In genomic region chr3:10367466-10367865, GRCh38 we compare ENCODE assay signal across 17 cellular contexts. TPM values are rescaled to one million over a fixed set of nuclear protein-coding genes. Genes with fewer than 3 reads are reported as not detected.
A peak's percentile ranks its signal among the peaks of the same experiment; 100 is the strongest.
DNase-seq lines count a peak whose midpoint lies in the region; ATAC-seq, FAIRE-seq and TF ChIP-seq lines count a peak whose summit lies in the region.
"Had no signal": no experiment of that assay in that cellular context is flagged by ENCODE, and none has a peak within 500 bp of the region (broad histone marks: within the 10 kb centered on the region; RNA-seq: fewer than 3 reads in every experiment).

No MANE protein-coding gene starts in this region.

- H4K20me1 ChIP-seq in fibroblast of lung (ENCODE audit: control insufficient read depth, extremely low read depth, insufficient read depth, low read length), result no peaks in the 10 kb centered on the region

- H3K79me2 ChIP-seq in fibroblast of lung (ENCODE audit: control insufficient read depth, insufficient read depth, low read length), result no peaks in the 10 kb centered on the region

- DNase-seq in activated CD4-positive, alpha-beta memory T cell treated with anti-CD3 and anti-CD28 coated beads, Interleukin-2, amount 10 ng/mL, durations not matched to agents 7 days and 5 days, result no peak
- no peak for DNase-seq in activated CD4-positive, alpha-beta memory T cell treated with anti-CD3 and anti-CD28 coated beads for 36 hours
- DNase-seq in SJSA1 (ENCODE audit: low read depth in 1 of 2, low spot score in 2 of 2) (no peak), fibroblast of lung (ENCODE audit: low read depth in 2 of 2) (no peak), GM19239 (ENCODE audit: insufficient read length, low spot score) (no peak), HEK293T (ENCODE audit: extremely low spot score) (no peak)
- DNase-seq in stimulated activated effector memory CD8-positive, alpha-beta T cell treated with anti-CD3 and anti-CD28 coated beads, Interleukin-12 subunit alpha, Interleukin-12 subunit beta, amount 100 ng/mL, for 72 hours (ENCODE audit: low spot score in 2 of 2), result no peak
- DNase-seq: 8988T, DMS53, KBM-7, NCI-H1048, NCI-H69, SHP77 had no signal

- no peak for FAIRE-seq in GM19239 (lab: Jason Lieb, UNC)
- FAIRE-seq: GM12878 had no signal

- H3K27ac ChIP-seq in SJSA1 (peak overlapping the region; percentile 37), fibroblast of lung (ENCODE audit: insufficient read depth, low read length) (peak overlapping the region; percentile 51)

- H2AFZ ChIP-seq in fibroblast of lung (ENCODE audit: low read length), result no peak overlapping the region

- no peak overlapping the region for H3K9ac ChIP-seq in fibroblast of lung (ENCODE audit: insufficient read depth, low read length)

- no peaks in the 10 kb centered on the region for H3K36me3 Mint-ChIP-seq in activated CD4-positive, alpha-beta memory T cell treated with anti-CD3 and anti-CD28 coated beads, Interleukin-2, amount 10 ng/mL, durations not matched to agents 7 days and 5 days (ENCODE audit: low read depth)
- peaks cover 3% of the 10 kb centered on the region for H3K36me3 Mint-ChIP-seq in activated CD4-positive, alpha-beta memory T cell treated with anti-CD3 and anti-CD28 coated beads for 36 hours
- no peaks in the 10 kb centered on the region for H3K36me3 Mint-ChIP-seq in stimulated activated effector memory CD8-positive, alpha-beta T cell treated with anti-CD3 and anti-CD28 coated beads, Interleukin-12 subunit alpha, Interleukin-12 subunit beta, amount 100 ng/mL, for 72 hours
- H3K36me3 Mint-ChIP-seq: CD4-positive, CD25-positive, alpha-beta regulatory T cell had no signal

- H3K27me3 ChIP-seq in SJSA1 (replicated peaks) (no peaks in the 10 kb centered on the region), fibroblast of lung (ENCODE audit: control insufficient read depth, insufficient read depth, low read length) (no peaks in the 10 kb centered on the region)

- H3K4me2 ChIP-seq in fibroblast of lung (ENCODE audit: extremely low read depth, insufficient read depth, low read length), result no peak overlapping the region

- H3K4me1 Mint-ChIP-seq in activated CD4-positive, alpha-beta memory T cell treated with anti-CD3 and anti-CD28 coated beads, Interleukin-2, amount 10 ng/mL, durations not matched to agents 7 days and 5 days, result peaks cover 40% of the 10 kb centered on the region
- peaks cover 54% of the 10 kb centered on the region for H3K4me1 Mint-ChIP-seq in activated CD4-positive, alpha-beta memory T cell treated with anti-CD3 and anti-CD28 coated beads for 36 hours (ENCODE audit: low read depth)
- H3K4me1 Mint-ChIP-seq in stimulated activated effector memory CD8-positive, alpha-beta T cell treated with anti-CD3 and anti-CD28 coated beads, Interleukin-12 subunit alpha, Interleukin-12 subunit beta, amount 100 ng/mL, for 72 hours, result peaks cover 41% of the 10 kb centered on the region

- H3K9me3 ChIP-seq in SJSA1 (replicated peaks) (no peaks in the 10 kb centered on the region), fibroblast of lung (ENCODE audit: control insufficient read depth, insufficient read depth, low read depth, low read length) (no peaks in the 10 kb centered on the region)

- H3K27ac Mint-ChIP-seq in activated CD4-positive, alpha-beta memory T cell treated with anti-CD3 and anti-CD28 coated beads, Interleukin-2, amount 10 ng/mL, durations not matched to agents 7 days and 5 days, result peak overlapping the region; percentile 55
- H3K27ac Mint-ChIP-seq in activated CD4-positive, alpha-beta memory T cell treated with anti-CD3 and anti-CD28 coated beads for 36 hours, result no peak overlapping the region
- peak overlapping the region; percentile 58 for H3K27ac Mint-ChIP-seq in stimulated activated effector memory CD8-positive, alpha-beta T cell treated with anti-CD3 and anti-CD28 coated beads, Interleukin-12 subunit alpha, Interleukin-12 subunit beta, amount 100 ng/mL, for 72 hours
- H3K27ac Mint-ChIP-seq: CD4-positive, CD25-positive, alpha-beta regulatory T cell; GM23338 had no signal

- H3K4me3 ChIP-seq in SJSA1 (no peak overlapping the region), fibroblast of lung (replicated peaks in 1 of 4; ENCODE audit: control extremely low read depth in 1 of 4, insufficient read depth in 1 of 4, low read depth in 3 of 4, low read length in 4 of 4) (no peak overlapping the region)
- H3K4me3 ChIP-seq: GM12878, GM23338 had no signal

- peaks cover 11% of the 10 kb centered on the region for H3K9me3 Mint-ChIP-seq in activated CD4-positive, alpha-beta memory T cell treated with anti-CD3 and anti-CD28 coated beads, Interleukin-2, amount 10 ng/mL, durations not matched to agents 7 days and 5 days
- H3K9me3 Mint-ChIP-seq in activated CD4-positive, alpha-beta memory T cell treated with anti-CD3 and anti-CD28 coated beads for 36 hours, result peaks cover 9% of the 10 kb centered on the region
- no peaks in the 10 kb centered on the region for H3K9me3 Mint-ChIP-seq in stimulated activated effector memory CD8-positive, alpha-beta T cell treated with anti-CD3 and anti-CD28 coated beads, Interleukin-12 subunit alpha, Interleukin-12 subunit beta, amount 100 ng/mL, for 72 hours

- CTCF ChIA-PET in activated CD4-positive, alpha-beta memory T cell treated with anti-CD3 and anti-CD28 coated beads, Interleukin-2, amount 10 ng/mL, durations not matched to agents 7 days and 5 days (lab: Charles Lee), result interaction anchor here (1.3 kb wide), 1 partner anchor 371 kb away, joined by 4 read pairs; no protein-coding TSS in a partner anchor
- CTCF ChIA-PET in activated CD4-positive, alpha-beta memory T cell treated with anti-CD3 and anti-CD28 coated beads for 36 hours (lab: Charles Lee), result no interaction called here
- CTCF ChIA-PET in HEK293T (lab: Yijun Ruan, JAX), result no interaction called here

- no peak for TF ChIP-seq CTCF in fibroblast of lung (conservative IDR thresholded peaks at IDR 0.05 in 1 of 2, IDR thresholded peaks at IDR 0.05 in 1 of 2; ENCODE audit: low read depth in 1 of 2, low read length in 2 of 2)

- H3K4me1 ChIP-seq in SJSA1 (replicated peaks) (peaks cover 29% of the 10 kb centered on the region), fibroblast of lung (ENCODE audit: control insufficient read depth, extremely low read depth, insufficient read depth, low read length) (peaks cover 25% of the 10 kb centered on the region)

- H3K36me3 ChIP-seq in SJSA1, result no peaks in the 10 kb centered on the region
- H3K36me3 ChIP-seq in fibroblast of lung (ENCODE audit: control insufficient read depth, insufficient read depth, low read length), result no peaks in the 10 kb centered on the region

- H3K27me3 Mint-ChIP-seq in activated CD4-positive, alpha-beta memory T cell treated with anti-CD3 and anti-CD28 coated beads, Interleukin-2, amount 10 ng/mL, durations not matched to agents 7 days and 5 days, result peaks cover 5% of the 10 kb centered on the region
- peaks cover 13% of the 10 kb centered on the region for H3K27me3 Mint-ChIP-seq in activated CD4-positive, alpha-beta memory T cell treated with anti-CD3 and anti-CD28 coated beads for 36 hours

- H3K4me3 Mint-ChIP-seq in activated CD4-positive, alpha-beta memory T cell treated with anti-CD3 and anti-CD28 coated beads, Interleukin-2, amount 10 ng/mL, durations not matched to agents 7 days and 5 days, result no peak overlapping the region
- no peak overlapping the region for H3K4me3 Mint-ChIP-seq in activated CD4-positive, alpha-beta memory T cell treated with anti-CD3 and anti-CD28 coated beads for 36 hours
- H3K4me3 Mint-ChIP-seq in stimulated activated effector memory CD8-positive, alpha-beta T cell treated with anti-CD3 and anti-CD28 coated beads, Interleukin-12 subunit alpha, Interleukin-12 subunit beta, amount 100 ng/mL, for 72 hours, result no peak overlapping the region
- H3K4me3 Mint-ChIP-seq: CD4-positive, CD25-positive, alpha-beta regulatory T cell; GM23338 had no signal

- intact Hi-C loops in activated CD4-positive, alpha-beta memory T cell treated with anti-CD3 and anti-CD28 coated beads for 36 hours (cut with micrococcal nuclease), result loop anchor here (2.0 to 10.0 kb wide), 4 partner anchors 21 to 1257 kb away; no protein-coding TSS in a partner anchor

- ATAC-seq in stimulated activated effector memory CD8-positive, alpha-beta T cell treated with anti-CD3 and anti-CD28 coated beads, Interleukin-12 subunit alpha, Interleukin-12 subunit beta, amount 100 ng/mL, for 72 hours, result no peak
- ATAC-seq in GM19455 (IDR thresholded peaks at IDR 0.05; ENCODE audit: unreplicated experiment), result no peak
- ATAC-seq: GM12878 had no signal

- POLR2A ChIA-PET in activated CD4-positive, alpha-beta memory T cell treated with anti-CD3 and anti-CD28 coated beads, Interleukin-2, amount 10 ng/mL, durations not matched to agents 7 days and 5 days (lab: Charles Lee), result no interaction called here
- POLR2A ChIA-PET in activated CD4-positive, alpha-beta memory T cell treated with anti-CD3 and anti-CD28 coated beads for 36 hours (lab: Charles Lee), result no interaction called here
- POLR2A ChIA-PET in HEK293T (lab: Yijun Ruan, JAX), result no interaction called here

TF ChIP-seq in HEK293T, 16 proteins besides CTCF, POLR2A, EP300 and RAD21 (continues in another document):
- TF ChIP-seq PKNOX1 (IDR thresholded peaks at IDR 0.05), result no peak
- TF ChIP-seq LEF1 (IDR thresholded peaks at IDR 0.05; ENCODE audit: borderline replicate concordance), result no peak
- no peak for TF ChIP-seq ZNF384 (IDR thresholded peaks at IDR 0.05)
- no peak for TF ChIP-seq ARNT (IDR thresholded peaks at IDR 0.05)
- no peak for TF ChIP-seq L3MBTL2 (conservative IDR thresholded peaks at IDR 0.05)
- TF ChIP-seq CTBP1 (IDR thresholded peaks at IDR 0.05; ENCODE audit: borderline replicate concordance), result no peak
- no peak for TF ChIP-seq NFRKB (IDR thresholded peaks at IDR 0.05)
- TF ChIP-seq FOXM1 (IDR thresholded peaks at IDR 0.05; ENCODE audit: borderline replicate concordance), result no peak
- TF ChIP-seq ELF4 (IDR thresholded peaks at IDR 0.05), result no peak
- TF ChIP-seq HDGF (IDR thresholded peaks at IDR 0.05; ENCODE audit: borderline replicate concordance), result no peak

RNA-seq across cellular contexts. Expression of gene SEC13, which starts 46.6 kb away (rescaled TPM):
- total RNA-seq in activated CD4-positive, alpha-beta memory T cell treated with anti-CD3 and anti-CD28 coated beads, Interleukin-2, amount 10 ng/mL, durations not matched to agents 7 days and 5 days, result 10 to 100 TPM; 84.0 to 88.8 TPM
- total RNA-seq in activated CD4-positive, alpha-beta memory T cell treated with anti-CD3 and anti-CD28 coated beads for 36 hours, result 10 to 100 TPM; 95.3 to 95.6 TPM
- 168 and 188 TPM in 2 replicates for total RNA-seq in SJSA1 (2014; rRNA removed; shearing (Covaris generic))
- total RNA-seq in fibroblast of lung, result 189 and 243 TPM in 2 replicates
- 238 and 264 TPM in 2 replicates for polyA plus RNA-seq in fibroblast of lung
- polyA plus RNA-seq in fibroblast of lung (2012), result 272 and 309 TPM in 2 replicates
- polyA minus RNA-seq in fibroblast of lung (ENCODE audit: low replicate concordance), result 528 and 561 TPM in 2 replicates
